24 cellular contexts compared by ENCODE assay signal in the genomic region with DNA sequence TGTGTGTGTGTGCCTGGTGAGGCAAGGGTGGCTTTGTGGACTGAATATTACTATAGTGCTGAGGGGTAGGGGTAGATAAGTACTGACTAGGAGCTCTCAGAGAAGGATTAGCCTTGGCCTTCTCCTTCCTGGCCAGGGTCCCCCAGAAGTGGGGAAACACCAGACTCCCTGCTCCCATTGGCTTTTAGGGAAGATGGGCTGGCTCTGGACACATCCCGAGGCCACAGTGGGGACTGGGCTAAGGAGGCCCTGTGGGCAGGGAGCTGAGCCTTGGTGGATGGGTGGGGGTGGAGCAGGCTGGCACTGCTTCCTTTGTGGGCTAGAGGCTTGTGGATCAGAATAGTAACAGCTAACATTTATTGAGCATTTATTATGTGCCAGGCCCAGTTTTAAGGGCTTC.
"Had no signal": no experiment of that assay in that cellular context is flagged by ENCODE, and none has a peak within 500 bp of the region (broad histone marks: within the 10 kb centered on the region; RNA-seq: fewer than 3 reads in every experiment).

No MANE protein-coding gene starts in this region.

- H3K9ac ChIP-seq: KMS-11, SK-N-SH had no signal

- H3K9me3 ChIP-seq: SJSA1, SK-N-SH had no signal

- H3K36me3 ChIP-seq: SJSA1 had no signal

- ATAC-seq: activated CD8-positive, alpha-beta T cell treated with anti-CD3 and anti-CD28 coated beads for 36 hours; activated T-cell treated with anti-CD3 and anti-CD28 coated beads, Interleukin-2, amount 50 U/mL, for 72 hours; Panc1 had no signal

- DNase-seq: activated CD4-positive, alpha-beta T cell treated with anti-CD3 and anti-CD28 coated beads, Interleukin-2, amount 10 ng/mL, durations not matched to agents 24 days and 14 days; activated CD4-positive, alpha-beta T cell treated with anti-CD3 and anti-CD28 coated beads, Interleukin-2, amount 50 U/mL, for 4 hours; activated CD8-positive, alpha-beta T cell treated with anti-CD3 and anti-CD28 coated beads for 36 hours; activated gamma-delta T cell; activated naive CD4-positive, alpha-beta T cell treated with Interleukin-2 at 50 U/mL for 16 hours; activated naive CD8-positive, alpha-beta T cell treated with anti-CD3 and anti-CD28 coated beads, Interleukin-2, amount 10 ng/mL, durations not matched to agents 7 days and 5 days; activated T-cell treated with anti-CD3 and anti-CD28 coated beads, Interleukin-2, amount 50 U/mL, for 1 hour; activated T-cell treated with anti-CD3 and anti-CD28 coated beads, Interleukin-2, amount 50 U/mL, for 72 hours; anterior cingulate cortex; MM.1S; MV-4-11; NCI-H1092; NCI-H1436 treated with DMSO at 0.1 percent for 48 hours; NCI-H1694 treated with DMSO at 0.1 percent for 48 hours; NCI-H2029; NCI-H345; NCI-H524 treated with DMSO at 0.1 percent for 48 hours; SHP77; SK-N-SH had no signal

- H3K27ac ChIP-seq: KMS-11, SJSA1 had no signal

- H3K4me2 ChIP-seq: SK-N-SH had no signal

- H3K4me3 ChIP-seq: SJSA1 had no signal

- FAIRE-seq: bronchial epithelial cell, TTC549 had no signal
